In the genomic region with DNA sequence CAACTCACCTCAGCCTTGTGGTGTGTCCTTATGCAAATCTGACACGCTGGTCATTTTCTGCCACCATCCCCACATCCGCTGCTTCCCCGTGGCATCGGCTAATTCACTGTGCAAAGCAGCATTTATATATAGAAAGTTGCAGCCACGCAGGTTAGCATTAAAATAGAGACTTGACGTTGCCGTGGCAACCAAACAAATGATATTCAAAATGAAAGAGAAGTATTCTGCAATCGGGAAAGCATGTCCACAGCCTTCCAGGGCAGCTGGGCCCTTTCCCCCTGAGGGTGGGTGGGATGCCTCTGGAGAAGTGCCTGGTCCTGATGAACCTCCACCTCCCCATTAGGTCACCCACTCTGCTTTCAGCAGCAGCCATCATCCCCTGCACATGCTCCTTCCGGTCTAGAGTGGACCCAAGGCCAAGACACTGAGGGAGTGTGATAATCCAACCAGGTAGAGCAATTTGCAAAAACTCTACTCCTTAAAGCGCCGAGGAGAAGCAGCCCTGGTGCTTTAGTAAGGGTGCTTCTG, we compare ENCODE assay signal across 8 cellular contexts.
DNase-seq lines count a peak whose midpoint lies in the region; ATAC-seq and TF ChIP-seq lines count a peak whose summit lies in the region.

No MANE protein-coding gene starts in this region.

- ATAC-seq in GM21619 (IDR thresholded peaks at IDR 0.05; ENCODE audit: unreplicated experiment) (peak; percentile 89), HG03575 (IDR thresholded peaks at IDR 0.05; ENCODE audit: extremely low read depth, insufficient number of reproducible peaks, low FRiP score, unreplicated experiment) (peak; percentile 60)
- no peak for ATAC-seq in activated T-helper 17 cell treated with anti-CD3 and anti-CD28 coated beads, Interleukin-2, amount 50 U/mL, for 72 hours (replicated peaks)

- H3K9me3 Mint-ChIP-seq in activated T-helper 17 cell treated with anti-CD3 and anti-CD28 coated beads, Interleukin-2, amount 50 U/mL, for 72 hours, result no peaks in the 10 kb centered on the region

- no peak overlapping the region for H3K4me3 Mint-ChIP-seq in activated T-helper 17 cell treated with anti-CD3 and anti-CD28 coated beads, Interleukin-2, amount 50 U/mL, for 72 hours

- no peak for DNase-seq in NCI-H345 (lab: John Stamatoyannopoulos, UW)
- DNase-seq in stimulated activated CD4-positive, alpha-beta T cell treated with anti-CD3 and anti-CD28 coated beads, Interleukin-4, amount 100 ng/mL, for 1 hour, result no peak
- no peak for DNase-seq in COLO829 (ENCODE audit: low spot score)

- peak overlapping the region; percentile 30 for H3K27ac ChIP-seq in layer of hippocampus (ENCODE audit: low read depth, low read length)

- H3K27me3 Mint-ChIP-seq in activated T-helper 17 cell treated with anti-CD3 and anti-CD28 coated beads, Interleukin-2, amount 50 U/mL, for 72 hours, result peaks cover 3% of the 10 kb centered on the region

- TF ChIP-seq POLR2A in GM15510 (IDR thresholded peaks at IDR 0.05; ENCODE audit: borderline replicate concordance, extremely low read depth, insufficient read length), result peak; percentile 2

- H3K4me1 Mint-ChIP-seq in activated T-helper 17 cell treated with anti-CD3 and anti-CD28 coated beads, Interleukin-2, amount 50 U/mL, for 72 hours, result no peaks in the 10 kb centered on the region

- H3K36me3 Mint-ChIP-seq in activated T-helper 17 cell treated with anti-CD3 and anti-CD28 coated beads, Interleukin-2, amount 50 U/mL, for 72 hours (ENCODE audit: low read depth), result no peaks in the 10 kb centered on the region

- no peak overlapping the region for H3K27ac Mint-ChIP-seq in activated T-helper 17 cell treated with anti-CD3 and anti-CD28 coated beads, Interleukin-2, amount 50 U/mL, for 72 hours

- H3K27me3 ChIP-seq in layer of hippocampus (ENCODE audit: control insufficient read depth, insufficient read depth, low read length), result no peaks in the 10 kb centered on the region
